ENCODE assay signal across 1 cellular context in the genomic region with DNA sequence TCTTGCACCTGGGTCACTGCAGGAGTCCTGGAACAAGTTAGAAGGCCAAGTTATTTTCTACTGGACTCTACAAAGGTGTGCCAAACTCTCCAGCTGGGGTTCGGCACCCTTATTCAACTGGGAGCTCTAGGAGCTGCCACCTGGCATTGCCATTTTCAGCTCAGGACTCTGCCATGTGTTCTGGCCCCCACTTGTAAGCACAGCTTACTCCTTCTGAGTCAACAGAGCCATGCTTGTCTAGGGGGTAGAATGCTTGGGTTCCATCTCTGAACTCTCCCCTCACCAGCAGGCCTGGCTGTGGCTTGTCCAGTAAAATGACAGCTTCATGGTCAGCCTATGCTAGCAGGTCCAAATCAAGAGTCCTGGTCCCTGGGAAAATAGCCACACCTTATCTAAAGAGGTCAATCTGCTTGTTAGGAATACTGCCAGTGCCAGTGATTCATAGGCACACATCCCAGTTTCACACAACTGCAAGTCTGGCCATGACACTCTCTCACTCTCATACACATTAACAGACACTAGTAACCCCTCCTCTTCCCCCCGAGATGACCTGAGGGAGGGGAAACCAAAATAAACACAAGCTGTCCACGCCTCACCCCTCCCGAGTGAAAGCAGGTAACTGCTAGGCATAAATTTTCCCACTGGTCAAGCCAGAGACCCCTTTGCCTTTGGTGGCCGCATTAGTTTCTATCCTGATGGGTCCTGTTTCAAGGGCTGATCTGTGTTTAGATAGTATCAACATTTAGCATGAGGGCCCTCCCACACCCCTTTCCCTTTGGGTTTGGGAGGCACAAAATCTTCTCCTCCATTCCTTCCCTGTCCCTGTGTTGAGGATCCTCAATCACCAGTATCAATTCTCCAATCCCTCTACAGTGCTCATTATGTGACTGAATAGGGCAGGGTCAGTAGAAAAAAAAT.
TF ChIP-seq lines count a peak whose summit lies in the region.

No MANE protein-coding gene starts in this region.

TF ChIP-seq in HepG2, 621 proteins besides CTCF, POLR2A, EP300 and RAD21 (continued from another document):
- peak; percentile 70 for TF ChIP-seq ZFP91 (CRISPR knock-in tag; IDR thresholded peaks at IDR 0.05; ENCODE audit: borderline replicate concordance)
- peak; percentile 78; the same call in 1 of the 2 replicates for TF ChIP-seq RELA (CRISPR knock-in tag; IDR thresholded peaks at IDR 0.05)
- TF ChIP-seq GATA4 (IDR thresholded peaks at IDR 0.05; ENCODE audit: borderline replicate concordance, low read depth), result peak; percentile 75; the same call in 1 of the 2 replicates
- no peak; a peak in 1 of 4 replicates for TF ChIP-seq ATF4 (CRISPR knock-in tag; IDR thresholded peaks at IDR 0.05)
- no peak for TF ChIP-seq PREB (CRISPR knock-in tag; IDR thresholded peaks at IDR 0.05)
- peak; percentile 93 for TF ChIP-seq THRA (CRISPR knock-in tag; IDR thresholded peaks at IDR 0.05; ENCODE audit: borderline replicate concordance)
- peak; percentile 96 for TF ChIP-seq RXRB (CRISPR knock-in tag; IDR thresholded peaks at IDR 0.05; ENCODE audit: borderline replicate concordance)
- TF ChIP-seq, protein P1, sequence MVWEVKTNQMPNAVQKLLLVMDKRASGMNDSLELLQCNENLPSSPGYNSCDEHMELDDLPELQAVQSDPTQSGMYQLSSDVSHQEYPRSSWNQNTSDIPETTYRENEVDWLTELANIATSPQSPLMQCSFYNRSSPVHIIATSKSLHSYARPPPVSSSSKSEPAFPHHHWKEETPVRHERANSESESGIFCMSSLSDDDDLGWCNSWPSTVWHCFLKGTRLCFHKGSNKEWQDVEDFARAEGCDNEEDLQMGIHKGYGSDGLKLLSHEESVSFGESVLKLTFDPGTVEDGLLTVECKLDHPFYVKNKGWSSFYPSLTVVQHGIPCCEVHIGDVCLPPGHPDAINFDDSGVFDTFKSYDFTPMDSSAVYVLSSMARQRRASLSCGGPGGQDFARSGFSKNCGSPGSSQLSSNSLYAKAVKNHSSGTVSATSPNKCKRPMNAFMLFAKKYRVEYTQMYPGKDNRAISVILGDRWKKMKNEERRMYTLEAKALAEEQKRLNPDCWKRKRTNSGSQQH (CRISPR knock-in tag; IDR thresholded peaks at IDR 0.05; ENCODE audit: low read depth), result peak; percentile 83
